10 cellular contexts compared by ENCODE assay signal in genomic region chr22:49916851-49917250, GRCh38. TPM values are rescaled to one million over a fixed set of nuclear protein-coding genes. Genes with fewer than 3 reads are reported as not detected.
DNase-seq lines count a peak whose midpoint lies in the region; ATAC-seq, FAIRE-seq and TF ChIP-seq lines count a peak whose summit lies in the region.
"Had no signal": no experiment of that assay in that cellular context is flagged by ENCODE, and none has a peak within 500 bp of the region (broad histone marks: within the 10 kb centered on the region; RNA-seq: fewer than 3 reads in every experiment).

No MANE protein-coding gene starts in this region.

- H3K9ac ChIP-seq in H1 (replicated peaks in 1 of 4; ENCODE audit: extremely low read depth in 1 of 4, low read depth in 3 of 4, low read length in 3 of 4) (no peak overlapping the region; a peak in 2 of 7 replicates), trophoblast cell (ENCODE audit: low read length) (peak overlapping the region; percentile 11)

- no peak overlapping the region for H4K12ac ChIP-seq in trophoblast cell (ENCODE audit: low read depth, low read length)

- H3K23me2 ChIP-seq in H1 (ENCODE audit: low read depth, low read length) = peaks cover 9% of the 10 kb centered on the region; the same call in 1 of the 2 replicates

- no peaks in the 10 kb centered on the region for H3K9me3 ChIP-seq in Panc1 (ENCODE audit: control insufficient read depth, insufficient read depth, low read depth, low read length)
- no peaks in the 10 kb centered on the region for H3K9me3 ChIP-seq in H1 (ENCODE audit: insufficient read depth in 2 of 2, low read depth in 1 of 2, low read length in 1 of 2)
- H3K9me3 ChIP-seq in trophoblast cell (ENCODE audit: insufficient read depth, low read depth, low read length) = peaks cover 2% of the 10 kb centered on the region
- H3K9me3 ChIP-seq in esophagus squamous epithelium = no peaks in the 10 kb centered on the region

- no peak for TF ChIP-seq CTCF in Panc1 (IDR thresholded peaks at IDR 0.05)
- TF ChIP-seq CTCF in H1 (IDR thresholded peaks at IDR 0.05; ENCODE audit: control extremely low read depth in 1 of 3, insufficient read depth in 1 of 3, low read depth in 1 of 3, low read length in 3 of 3) = no peak
- no peak for TF ChIP-seq CTCF in esophagus squamous epithelium (IDR thresholded peaks at IDR 0.05)

- peaks cover 0 to 8% of the 10 kb centered on the region in 2 experiments; a peak in 1 of 4 replicates for H3K79me2 ChIP-seq in H1 (ENCODE audit: control insufficient read depth in 1 of 2, insufficient read depth in 2 of 2, low read length in 2 of 2)
- peaks cover 8% of the 10 kb centered on the region for H3K79me2 ChIP-seq in trophoblast cell (ENCODE audit: control insufficient read depth, insufficient read depth, low read length, poor library complexity)

- ATAC-seq in Panc1 = no peak
- no peak for ATAC-seq in HG02870 (IDR thresholded peaks at IDR 0.05; ENCODE audit: unreplicated experiment)

- no peak overlapping the region for H2BK12ac ChIP-seq in H1 (ENCODE audit: low read depth, low read length)
- H2BK12ac ChIP-seq in trophoblast cell (ENCODE audit: low read length) = no peak overlapping the region

- H4K91ac ChIP-seq in H1 (replicated peaks; ENCODE audit: insufficient read length, low read length) = no peak overlapping the region
- no peak overlapping the region for H4K91ac ChIP-seq in trophoblast cell (ENCODE audit: low read depth, low read length)

- no peak overlapping the region for H3K56ac ChIP-seq in H1 (replicated peaks; ENCODE audit: insufficient read length, low read depth, low read length)

- TF ChIP-seq RAD21 in H1 (IDR thresholded peaks at IDR 0.05 in 1 of 2, conservative IDR thresholded peaks at IDR 0.05 in 1 of 2; ENCODE audit: low read depth in 2 of 2, low read length in 2 of 2) = no peak

- H3K27ac ChIP-seq in Panc1 (ENCODE audit: low read length) (no peak overlapping the region), H1 (ENCODE audit: low read depth, low read length) (no peak overlapping the region), trophoblast cell (ENCODE audit: low read depth, low read length) (no peak overlapping the region), esophagus squamous epithelium (no peak overlapping the region)

- 89% methylated on average over 12 of the region's 12 CpGs; no CpG with 5 or more reads in 1 of the 2 experiments for WGBS in H1 (ENCODE audit: extremely low coverage in 1 of 2, insufficient coverage in 1 of 2, insufficient read length in 1 of 2, insufficient replicate concordance in 2 of 2, low coverage in 1 of 2, low lambda C conversion rate in 2 of 2, missing lambda C conversion rate in 1 of 2), 2 experiments
- WGBS in trophoblast cell (ENCODE audit: extremely low coverage, insufficient coverage, insufficient read length) = no CpG with 5 or more reads among the region's 12 CpGs
- WGBS in esophagus squamous epithelium, 2 donors = 64 to 86% methylated on average over 3 to 8 of the region's 12 CpGs

- peak overlapping the region; percentile 90 for H3K27ac Mint-ChIP-seq in activated CD4-positive, alpha-beta T cell treated with anti-CD3 and anti-CD28 coated beads, Interleukin-2, amount 10 ng/mL, durations not matched to agents 7 days and 5 days

- H3K36me3 ChIP-seq in Panc1 (ENCODE audit: control insufficient read depth, insufficient read depth, low read length) (peaks cover 4% of the 10 kb centered on the region; the same call in 1 of the 2 replicates), H1 (ENCODE audit: control insufficient read depth in 2 of 4, insufficient read depth in 4 of 4, low read length in 3 of 4) (peaks cover 0 to 3% (median 2%) of the 10 kb centered on the region in 4 experiments; a peak in 3 of 8 replicates), trophoblast cell (ENCODE audit: control insufficient read depth in 1 of 2, insufficient read depth in 2 of 2, low read length in 2 of 2) (peaks cover 31% of the 10 kb centered on the region in 2 experiments), esophagus squamous epithelium (peaks cover 0 to 53% (median 10%) of the 10 kb centered on the region in 3 donors)

- peak overlapping the region; percentile 86; the same call in 1 of the 2 replicates for H2AK5ac ChIP-seq in H1 (ENCODE audit: low read depth, low read length)
- no peak overlapping the region for H2AK5ac ChIP-seq in trophoblast cell (ENCODE audit: low read length)

- intact Hi-C loops in Panc1 (cut with micrococcal nuclease; ENCODE audit: unreplicated experiment) = loop anchor here (5.0 kb wide), 1 partner anchor 150 kb away; no protein-coding TSS in a partner anchor
- intact Hi-C loops in esophagus squamous epithelium (cut with DNase I) = no loop called here

- no peak overlapping the region for H4K8ac ChIP-seq in H1 (ENCODE audit: extremely low read depth, insufficient read depth, low read length)
- no peak overlapping the region for H4K8ac ChIP-seq in trophoblast cell (ENCODE audit: low read depth, low read length)

- H3K18ac ChIP-seq in H1 (ENCODE audit: extremely low read depth, low read length) (no peak overlapping the region), trophoblast cell (ENCODE audit: low read length) (peak overlapping the region; percentile 26)

- H3K4me1 ChIP-seq in Panc1 (ENCODE audit: control insufficient read depth, insufficient read depth, low read length) = peaks cover 3% of the 10 kb centered on the region; the same call in 1 of the 2 replicates
- H3K4me1 ChIP-seq in H1 (replicated peaks in 1 of 4; ENCODE audit: control insufficient read depth in 3 of 4, insufficient read depth in 4 of 4, low read length in 3 of 4) = peaks cover 0 to 10% (median 1%) of the 10 kb centered on the region in 4 experiments; a peak in 5 of 7 replicates
- peaks cover 5 to 12% of the 10 kb centered on the region in 2 experiments for H3K4me1 ChIP-seq in trophoblast cell (ENCODE audit: control insufficient read depth in 1 of 2, insufficient read depth in 2 of 2, low read length in 2 of 2)
- H3K4me1 ChIP-seq in esophagus squamous epithelium = peaks cover 11 to 31% (median 19%) of the 10 kb centered on the region in 3 donors

- H3K14ac ChIP-seq in H1 (ENCODE audit: insufficient read length) (no peak overlapping the region), trophoblast cell (ENCODE audit: low read length) (no peak overlapping the region)

- H3K36me3 Mint-ChIP-seq in activated CD4-positive, alpha-beta T cell treated with anti-CD3 and anti-CD28 coated beads, Interleukin-2, amount 10 ng/mL, durations not matched to agents 7 days and 5 days (ENCODE audit: low read depth) = peaks cover 16% of the 10 kb centered on the region

- no peak overlapping the region for H4K5ac ChIP-seq in H1 (ENCODE audit: insufficient read length, low read depth, low read length)

- H2BK20ac ChIP-seq in H1 (ENCODE audit: low read length) = no peak overlapping the region

- H3K79me1 ChIP-seq in H1 (ENCODE audit: low read depth, low read length) (peaks cover 3% of the 10 kb centered on the region; the same call in 1 of the 2 replicates), trophoblast cell (ENCODE audit: low read length) (peaks cover 11% of the 10 kb centered on the region)

- FAIRE-seq in H1 (lab: Jason Lieb, UNC) = no peak

- peaks cover 3 to 9% of the 10 kb centered on the region in 2 experiments for H4K20me1 ChIP-seq in H1 (replicated peaks in 1 of 2; ENCODE audit: control insufficient read depth in 1 of 2, insufficient read depth in 2 of 2, low read length in 2 of 2)

- H2BK120ac ChIP-seq in H1 (replicated peaks; ENCODE audit: low read depth, low read length) (no peak overlapping the region), trophoblast cell (ENCODE audit: insufficient read depth, low read length, poor library complexity) (no peak overlapping the region)

- TF ChIP-seq POLR2A in H1 (IDR thresholded peaks at IDR 0.05; ENCODE audit: control extremely low read depth in 1 of 2, low read depth in 2 of 2, low read length in 2 of 2) (no peak), esophagus squamous epithelium (IDR thresholded peaks at IDR 0.05) (no peak)

- CTCF ChIA-PET in activated CD4-positive, alpha-beta T cell treated with anti-CD3 and anti-CD28 coated beads, Interleukin-2, amount 10 ng/mL, durations not matched to agents 7 days and 5 days (lab: Charles Lee) = no interaction called here
- CTCF ChIA-PET in Panc1 (lab: Charles Lee) (no interaction called here), H1 (lab: Charles Lee; ENCODE audit: partially characterized antibody) (interaction anchor here (0.6 to 1.9 kb wide), 5 partner anchors 11 to 150 kb away, joined by 3 to 4 read pairs (median 3); no protein-coding TSS in a partner anchor)

- TSS peak; percentile 70 for BruUV-seq in Panc1 (replicated peaks; lab: Mats Ljungman, UMichigan)

- peak overlapping the region; percentile 86 for H3K4me3 Mint-ChIP-seq in activated CD4-positive, alpha-beta T cell treated with anti-CD3 and anti-CD28 coated beads, Interleukin-2, amount 10 ng/mL, durations not matched to agents 7 days and 5 days

- no peaks in the 10 kb centered on the region for H3K27me3 Mint-ChIP-seq in activated CD4-positive, alpha-beta T cell treated with anti-CD3 and anti-CD28 coated beads, Interleukin-2, amount 10 ng/mL, durations not matched to agents 7 days and 5 days

- no peak overlapping the region for H2AFZ ChIP-seq in H1 (ENCODE audit: low read length)
- no peak overlapping the region for H2AFZ ChIP-seq in trophoblast cell (ENCODE audit: insufficient read depth, low read length, poor library complexity)

- in situ Hi-C loops in Panc1 (cut with HindIII; ENCODE audit: low pct_unique_long_range_greater_than_20kb, low sequenced_read_pairs) = no loop called here

- H3K4me1 Mint-ChIP-seq in activated CD4-positive, alpha-beta T cell treated with anti-CD3 and anti-CD28 coated beads, Interleukin-2, amount 10 ng/mL, durations not matched to agents 7 days and 5 days = peaks cover 29% of the 10 kb centered on the region

- H2BK15ac ChIP-seq in H1 (ENCODE audit: low read length) = peak overlapping the region; percentile 46; the same call in 1 of the 2 replicates

- peak overlapping the region; percentile 73 to 75 for H3K4me2 ChIP-seq in H1 (ENCODE audit: insufficient read depth in 1 of 2, low read depth in 2 of 2, low read length in 2 of 2)
- peak overlapping the region; percentile 62 for H3K4me2 ChIP-seq in trophoblast cell (ENCODE audit: low read length)

- H3K4me3 ChIP-seq in Panc1 (ENCODE audit: low read depth in 2 of 2, low read length in 2 of 2) = no peak overlapping the region
- peak overlapping the region in 3 of 4 experiments; percentile 70 to 93 (median 70); a peak in 4 of 8 replicates for H3K4me3 ChIP-seq in H1 (ENCODE audit: extremely low read depth in 1 of 4, insufficient read depth in 2 of 4, low read depth in 3 of 4, low read length in 4 of 4)
- no peak overlapping the region for H3K4me3 ChIP-seq in trophoblast cell (ENCODE audit: low read depth, low read length)
- H3K4me3 ChIP-seq in esophagus squamous epithelium = peak overlapping the region in 2 of 4 donors; percentile 86 to 93

- DNase-seq in activated CD4-positive, alpha-beta T cell treated with anti-CD3 and anti-CD28 coated beads, Interleukin-2, amount 10 ng/mL, durations not matched to agents 7 days and 5 days = no peak
- no peak for DNase-seq in activated CD4-positive, alpha-beta T cell treated with anti-CD3 and anti-CD28 coated beads for 48 hours
- DNase-seq in Panc1 (ENCODE audit: low read depth, low spot score) = no peak
- no peak for DNase-seq in H1 (ENCODE audit: low read depth in 1 of 2, low spot score in 2 of 2)
- no peak for DNase-seq in trophoblast cell
- no peak for DNase-seq in AG08396 (ENCODE audit: low spot score)
- DNase-seq in esophagus squamous epithelium (lab: John Stamatoyannopoulos, UW) = no peak
- DNase-seq: foreskin melanocyte, SHP77 treated with DMSO at 0.1 percent for 48 hours had no signal

- H3K4ac ChIP-seq in H1 (replicated peaks; ENCODE audit: insufficient read length, low read depth, low read length) (no peak overlapping the region), trophoblast cell (ENCODE audit: low read depth, low read length) (no peak overlapping the region)

- H3K9me3 Mint-ChIP-seq in activated CD4-positive, alpha-beta T cell treated with anti-CD3 and anti-CD28 coated beads, Interleukin-2, amount 10 ng/mL, durations not matched to agents 7 days and 5 days = no peaks in the 10 kb centered on the region

- no peak for TF ChIP-seq EP300 in H1 (IDR thresholded peaks at IDR 0.05; ENCODE audit: borderline replicate concordance in 1 of 2, low read depth in 2 of 2, low read length in 2 of 2)

- POLR2A ChIA-PET in activated CD4-positive, alpha-beta T cell treated with anti-CD3 and anti-CD28 coated beads, Interleukin-2, amount 10 ng/mL, durations not matched to agents 7 days and 5 days (lab: Charles Lee) = interaction anchor here (0.7 kb wide), 1 partner anchor 37 kb away, joined by 6 read pairs; no protein-coding TSS in a partner anchor
- POLR2A ChIA-PET in Panc1 (lab: Charles Lee) = interaction anchor here (0.6 kb wide), 1 partner anchor 168 kb away, joined by 3 read pairs; no protein-coding TSS in a partner anchor
- POLR2A ChIA-PET in H1 (lab: Charles Lee; ENCODE audit: partially characterized antibody) = interaction anchor here (0.6 kb wide), 1 partner anchor 9 kb away, joined by 3 read pairs; no protein-coding TSS in a partner anchor

- H3K27me3 ChIP-seq in Panc1 (ENCODE audit: control insufficient read depth, insufficient read depth, low read length) = no peaks in the 10 kb centered on the region
- H3K27me3 ChIP-seq in H1 (replicated peaks in 1 of 4; ENCODE audit: control insufficient read depth in 3 of 4, extremely low read depth in 1 of 4, insufficient read depth in 3 of 4, low read length in 3 of 4) = no peaks in the 10 kb centered on the region; a peak in 2 of 7 replicates
- no peaks in the 10 kb centered on the region for H3K27me3 ChIP-seq in trophoblast cell (ENCODE audit: insufficient read depth, low read length)
- H3K27me3 ChIP-seq in esophagus squamous epithelium = no peaks in the 10 kb centered on the region

- H3K23ac ChIP-seq in H1 (ENCODE audit: insufficient read length) (no peak overlapping the region), trophoblast cell (ENCODE audit: low read length) (no peak overlapping the region)

- H2BK5ac ChIP-seq in H1 (ENCODE audit: low read depth, low read length) (no peak overlapping the region), trophoblast cell (ENCODE audit: low read depth, low read length, poor library complexity) (no peak overlapping the region)

RNA-seq across cellular contexts. Expression of gene ALG12, which starts 1.4 kb away (rescaled TPM):
- 10 to 100 TPM; 21.4 to 28.5 TPM for total RNA-seq in activated CD4-positive, alpha-beta T cell treated with anti-CD3 and anti-CD28 coated beads, Interleukin-2, amount 10 ng/mL, durations not matched to agents 7 days and 5 days
- 23.4 TPM for total RNA-seq in Panc1 (2021; ENCODE audit: unreplicated experiment)
- 41.1 TPM for polyA plus RNA-seq in Panc1 (2012; ENCODE audit: insufficient read length)
- total RNA-seq in H1 (2021; fragmentation: NEBNext Ultra II Directional; extraction: Animal tissue kit (Norgen Biotek cat#: 25700)) = 22.5 and 25.0 TPM in 2 replicates
- 13.4 and 24.1 TPM in 2 replicates for polyA plus RNA-seq in H1 (2011; rRNA removed)
- polyA plus RNA-seq in H1 (2011; cell fraction: cytosol; rRNA removed) = 16.1 TPM
- 28.5 TPM for polyA plus RNA-seq in H1 (2011; cell fraction: nucleus; rRNA removed)
- 14.6 to 25.7 TPM (median 22.3 TPM) in 4 replicates for polyA plus RNA-seq in H1 (2012, experiment 1 of 2)
- polyA plus RNA-seq in H1 (2012, experiment 2 of 2) = 19.9 TPM
- 23.8 TPM for polyA plus RNA-seq in H1 (2013, experiment 1 of 2)
- polyA plus RNA-seq in H1 (2013, experiment 2 of 2) = 25.7 TPM
- polyA minus RNA-seq in H1 (2011; rRNA and poly(A)+ RNA removed) = 20.3 and 23.2 TPM in 2 replicates
- 11.2 TPM for polyA minus RNA-seq in H1 (2011; cell fraction: cytosol; rRNA and poly(A)+ RNA removed)
- 7.9 TPM for polyA minus RNA-seq in H1 (2011; cell fraction: nucleus; rRNA and poly(A)+ RNA removed)
- polyA plus RNA-seq in trophoblast cell (2013) = 22.3 and 22.8 TPM in 2 replicates
- 10 to 100 TPM; 12.8 to 16.6 (median 13.0) TPM for total RNA-seq in esophagus squamous epithelium

RNA-seq across cellular contexts. Expression of gene CRELD2, which starts 1.6 kb away (rescaled TPM):
- total RNA-seq in activated CD4-positive, alpha-beta T cell treated with anti-CD3 and anti-CD28 coated beads, Interleukin-2, amount 10 ng/mL, durations not matched to agents 7 days and 5 days = 10 to 100 TPM; 42.4 to 47.9 TPM
- 59.7 TPM for total RNA-seq in Panc1 (2021; ENCODE audit: unreplicated experiment)
- polyA plus RNA-seq in Panc1 (2012; ENCODE audit: insufficient read length) = 98.5 TPM
- total RNA-seq in H1 (2021; fragmentation: NEBNext Ultra II Directional; extraction: Animal tissue kit (Norgen Biotek cat#: 25700)) = 36.6 and 39.4 TPM in 2 replicates
- polyA plus RNA-seq in H1 (2011; rRNA removed) = 24.5 and 34.3 TPM in 2 replicates
- polyA plus RNA-seq in H1 (2011; cell fraction: cytosol; rRNA removed) = 35.6 TPM
- 52.5 TPM for polyA plus RNA-seq in H1 (2011; cell fraction: nucleus; rRNA removed)
- polyA plus RNA-seq in H1 (2012, experiment 1 of 2) = 19.3 to 35.8 TPM (median 34.6 TPM) in 4 replicates
- 23.7 TPM for polyA plus RNA-seq in H1 (2012, experiment 2 of 2)
- 24.9 TPM for polyA plus RNA-seq in H1 (2013, experiment 1 of 2)
- 26.3 TPM for polyA plus RNA-seq in H1 (2013, experiment 2 of 2)
- polyA minus RNA-seq in H1 (2011; rRNA and poly(A)+ RNA removed) = 6.1 and 8.2 TPM in 2 replicates
- polyA minus RNA-seq in H1 (2011; cell fraction: cytosol; rRNA and poly(A)+ RNA removed) = 8.7 TPM
- 8.0 TPM for polyA minus RNA-seq in H1 (2011; cell fraction: nucleus; rRNA and poly(A)+ RNA removed)
- 42.2 and 46.8 TPM in 2 replicates for polyA plus RNA-seq in trophoblast cell (2013)
- total RNA-seq in esophagus squamous epithelium = 10 to 100 TPM; 22.7 to 45.7 (median 35.5) TPM

RNA-seq across cellular contexts. Expression of gene PIM3, which starts 43.7 kb away (rescaled TPM):
- total RNA-seq in activated CD4-positive, alpha-beta T cell treated with anti-CD3 and anti-CD28 coated beads, Interleukin-2, amount 10 ng/mL, durations not matched to agents 7 days and 5 days = 10 to 100 TPM; 39.7 to 44.7 TPM
- total RNA-seq in Panc1 (2021; ENCODE audit: unreplicated experiment) = 58.2 TPM
- polyA plus RNA-seq in Panc1 (2012; ENCODE audit: insufficient read length) = 65.3 TPM
- total RNA-seq in H1 (2021; fragmentation: NEBNext Ultra II Directional; extraction: Animal tissue kit (Norgen Biotek cat#: 25700)) = 30.0 and 31.2 TPM in 2 replicates
- polyA plus RNA-seq in H1 (2011; rRNA removed) = 22.6 and 40.2 TPM in 2 replicates
- polyA plus RNA-seq in H1 (2011; cell fraction: cytosol; rRNA removed) = 20.5 TPM
- 43.4 TPM for polyA plus RNA-seq in H1 (2011; cell fraction: nucleus; rRNA removed)
- polyA plus RNA-seq in H1 (2012, experiment 1 of 2) = 16.0 to 28.8 TPM (median 24.5 TPM) in 4 replicates
- polyA plus RNA-seq in H1 (2012, experiment 2 of 2) = 23.8 TPM
- 20.9 TPM for polyA plus RNA-seq in H1 (2013, experiment 1 of 2)
- polyA plus RNA-seq in H1 (2013, experiment 2 of 2) = 21.1 TPM
- polyA minus RNA-seq in H1 (2011; rRNA and poly(A)+ RNA removed) = 3.8 and 3.9 TPM in 2 replicates
- polyA minus RNA-seq in H1 (2011; cell fraction: cytosol; rRNA and poly(A)+ RNA removed) = 17.7 TPM
- 20.5 TPM for polyA minus RNA-seq in H1 (2011; cell fraction: nucleus; rRNA and poly(A)+ RNA removed)
- polyA plus RNA-seq in trophoblast cell (2013) = 66.6 and 72.8 TPM in 2 replicates
- total RNA-seq in esophagus squamous epithelium = 10 to 100 TPM; 43.8 to 75.7 (median 52.1) TPM

Comparison
In these comparisons a context has a peak if more than half of its experiments do, and no peak if none do; other contexts are left out.
1. H3K4me3 ChIP-seq: peak in H1 (3 of 4); none in Panc1 (0 of 2) and trophoblast cell (single experiment).